9 cellular contexts compared by ENCODE assay signal in the genomic region with DNA sequence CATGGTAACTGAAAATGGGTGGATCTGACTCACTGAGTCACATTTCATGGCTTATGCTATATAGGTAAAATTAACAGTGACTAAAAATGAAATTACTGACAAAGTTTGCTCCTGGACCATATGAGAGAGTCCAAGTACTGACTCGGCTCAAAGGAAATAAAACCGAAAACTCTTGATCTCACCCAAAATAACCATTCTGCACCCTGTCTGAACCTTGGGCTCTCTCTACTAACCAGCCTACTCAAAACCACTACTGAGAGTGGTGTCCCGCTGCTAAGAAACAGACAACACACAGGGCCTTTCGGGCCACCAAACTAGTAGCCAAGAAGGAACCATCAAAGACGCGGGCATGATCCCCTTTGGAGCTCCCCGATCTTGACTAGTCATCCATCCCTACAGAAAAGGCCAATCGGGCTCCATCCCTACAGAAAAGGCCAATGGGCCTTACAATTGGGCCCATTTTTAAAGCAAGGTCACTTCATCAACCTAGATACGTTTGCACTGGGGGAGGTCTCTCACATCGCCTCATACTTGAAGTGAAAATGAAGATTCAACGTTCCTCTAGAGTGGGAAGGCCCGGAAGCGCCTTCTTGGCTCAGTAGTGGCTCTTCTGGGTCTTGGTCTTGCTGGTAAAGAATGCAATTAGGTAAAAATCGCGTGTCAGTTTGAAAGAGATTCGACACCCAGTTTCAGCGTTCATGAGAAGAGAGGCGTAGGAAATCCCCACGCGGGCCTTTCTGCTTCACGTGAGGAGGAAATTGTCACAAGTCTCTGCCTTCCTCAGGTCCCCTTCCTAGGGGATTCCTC. TPM values are rescaled to one million over a fixed set of nuclear protein-coding genes. Genes with fewer than 3 reads are reported as not detected.
A peak's percentile ranks its signal among the peaks of the same experiment; 100 is the strongest.
DNase-seq lines count a peak whose midpoint lies in the region; ATAC-seq and TF ChIP-seq lines count a peak whose summit lies in the region.
"Had no signal": no experiment of that assay in that cellular context is flagged by ENCODE, and none has a peak within 500 bp of the region (broad histone marks: within the 10 kb centered on the region; RNA-seq: fewer than 3 reads in every experiment).

No MANE protein-coding gene starts in this region.

- no peak overlapping the region for H3K27ac ChIP-seq in upper lobe of right lung
- no peak overlapping the region for H3K27ac ChIP-seq in right atrium auricular region

- peak overlapping the region; percentile 48 for H3K4me3 Mint-ChIP-seq in activated T-cell treated with anti-CD3 and anti-CD28 coated beads, Interleukin-2, amount 50 U/mL, for 4 hours

- no peaks in the 10 kb centered on the region for H3K36me3 Mint-ChIP-seq in activated T-cell treated with anti-CD3 and anti-CD28 coated beads, Interleukin-2, amount 50 U/mL, for 4 hours (ENCODE audit: insufficient read depth)

- H3K4me1 ChIP-seq in upper lobe of right lung (peaks cover 11% of the 10 kb centered on the region), right atrium auricular region (peaks cover 0 to 8% of the 10 kb centered on the region in 2 donors)

- ATAC-seq in HG03175 (IDR thresholded peaks at IDR 0.05; ENCODE audit: unreplicated experiment) = peak; percentile 67
- peak; percentile 72 to 74 for ATAC-seq in activated T-cell treated with anti-CD3 and anti-CD28 coated beads, Interleukin-2, amount 50 U/mL, for 4 hours
- no peak for ATAC-seq in upper lobe of right lung

- TF ChIP-seq CTCF in upper lobe of right lung (IDR thresholded peaks at IDR 0.05) (no peak), right atrium auricular region (IDR thresholded peaks at IDR 0.05) (no peak)

- H3K27me3 Mint-ChIP-seq in activated T-cell treated with anti-CD3 and anti-CD28 coated beads, Interleukin-2, amount 50 U/mL, for 4 hours (ENCODE audit: low read depth) = no peaks in the 10 kb centered on the region

- DNase-seq in GM19238 (ENCODE audit: insufficient read length, low spot score) (peak; percentile 35), upper lobe of right lung (no peak), right atrium auricular region (ENCODE audit: low spot score) (no peak), anterior cingulate cortex (lab: John Stamatoyannopoulos, UW) (no peak), HK-2 (ENCODE audit: unreplicated experiment) (no peak)
- peak; percentile 57 for DNase-seq in activated T-cell treated with anti-CD3 and anti-CD28 coated beads, Interleukin-2, amount 50 U/mL, for 4 hours
- DNase-seq in stimulated activated CD8-positive, alpha-beta memory T cell treated with anti-CD3 and anti-CD28 coated beads, Interleukin-12 subunit alpha, Interleukin-12 subunit beta, amount 100 ng/mL, for 4 hours (ENCODE audit: low read depth) = peak; percentile 17

- no peaks in the 10 kb centered on the region for H3K36me3 ChIP-seq in upper lobe of right lung
- H3K36me3 ChIP-seq in right atrium auricular region = no peaks in the 10 kb centered on the region

- H3K27me3 ChIP-seq in upper lobe of right lung (peaks cover 39% of the 10 kb centered on the region), right atrium auricular region (peaks cover 22 to 27% of the 10 kb centered on the region in 2 donors)

- H3K4me3 ChIP-seq in upper lobe of right lung (no peak overlapping the region), right atrium auricular region (no peak overlapping the region)

- peaks cover 45% of the 10 kb centered on the region for H3K4me1 Mint-ChIP-seq in activated T-cell treated with anti-CD3 and anti-CD28 coated beads, Interleukin-2, amount 50 U/mL, for 4 hours (ENCODE audit: low read depth)

- H3K9me3 ChIP-seq in upper lobe of right lung (no peaks in the 10 kb centered on the region), right atrium auricular region (peaks cover 0 to 12% of the 10 kb centered on the region in 2 donors)

- no peaks in the 10 kb centered on the region for H3K9me3 Mint-ChIP-seq in activated T-cell treated with anti-CD3 and anti-CD28 coated beads, Interleukin-2, amount 50 U/mL, for 4 hours

- intact Hi-C loops in upper lobe of right lung (cut with DNase I) = no loop called here

RNA-seq across cellular contexts. Expression of a gene that starts 0.7 kb away (rescaled TPM):
- total RNA-seq in activated T-cell treated with anti-CD3 and anti-CD28 coated beads, Interleukin-2, amount 50 U/mL, for 4 hours = under 1 TPM in 2 of 3 donors, not detected in 1; 0.16 to 0.28 TPM
- not detected for total RNA-seq in upper lobe of right lung
- total RNA-seq in right atrium auricular region = not detected
- total RNA-seq: fibroblast of villous mesenchyme had no signal

RNA-seq across cellular contexts. Expression of a gene that starts 3.2 kb away (rescaled TPM):
- 100 to 1,000 TPM in 1 of 3 donors, 10 to 100 TPM in 2; 82.3 to 106 (median 91.6) TPM for total RNA-seq in activated T-cell treated with anti-CD3 and anti-CD28 coated beads, Interleukin-2, amount 50 U/mL, for 4 hours
- 8.2 TPM for total RNA-seq in upper lobe of right lung
- under 1 TPM; 0.37 to 0.51 TPM for total RNA-seq in right atrium auricular region

RNA-seq across cellular contexts. Expression of a gene that starts 51.1 kb away (rescaled TPM):
- 1 to 10 TPM; 4.1 to 5.1 (median 4.7) TPM for total RNA-seq in activated T-cell treated with anti-CD3 and anti-CD28 coated beads, Interleukin-2, amount 50 U/mL, for 4 hours
- 13.5 TPM for total RNA-seq in upper lobe of right lung
- 1 to 10 TPM in 1 of 2 donors, under 1 TPM in 1; 0.44 to 1.2 TPM for total RNA-seq in right atrium auricular region

Comparison
In these comparisons a context has a peak if more than half of its experiments do, and no peak if none do; other contexts are left out.
1. DNase-seq: peak in GM19238 (single experiment), activated T-cell treated with anti-CD3 and anti-CD28 coated beads, Interleukin-2, amount 50 U/mL, for 4 hours (single experiment) and stimulated activated CD8-positive, alpha-beta memory T cell treated with anti-CD3 and anti-CD28 coated beads, Interleukin-12 subunit alpha, Interleukin-12 subunit beta, amount 100 ng/mL, for 4 hours (single experiment); none in upper lobe of right lung (single experiment), right atrium auricular region (single experiment), anterior cingulate cortex (0 of 58) and HK-2 (single experiment).